1 cellular context compared by ENCODE assay signal in genomic region chr3:101674518-101674917, GRCh38.
TF ChIP-seq lines count a peak whose summit lies in the region.

No MANE protein-coding gene starts in this region.

TF ChIP-seq in SK-N-SH, 30 proteins besides CTCF, POLR2A, EP300 and RAD21 (continued from another document):
- no peak for TF ChIP-seq USF1 (IDR thresholded peaks at IDR 0.05; ENCODE audit: borderline replicate concordance, low read depth)
- no peak for TF ChIP-seq SMC3 (IDR thresholded peaks at IDR 0.05; ENCODE audit: low read depth, low read length)
- no peak for TF ChIP-seq SIN3A (IDR thresholded peaks at IDR 0.05; ENCODE audit: borderline replicate concordance, low read depth, low read length)
- no peak for TF ChIP-seq ELF1 (IDR thresholded peaks at IDR 0.05)
- TF ChIP-seq CHD2 (IDR thresholded peaks at IDR 0.05; ENCODE audit: low read length, partially characterized antibody) = no peak
TF ChIP-seq in SK-N-SH: peak in this region for 0.
